Comparison of ENCODE assay signal across 15 cellular contexts in genomic region chr17:61325382-61326073, GRCh38.
DNase-seq lines count a peak whose midpoint lies in the region; ATAC-seq and TF ChIP-seq lines count a peak whose summit lies in the region.
"Had no signal": no experiment of that assay in that cellular context is flagged by ENCODE, and none has a peak within 500 bp of the region (broad histone marks: within the 10 kb centered on the region; RNA-seq: fewer than 3 reads in every experiment).

No MANE protein-coding gene starts in this region.

- H2BK5ac ChIP-seq in mesenchymal stem cell (ENCODE audit: low read depth, low read length, poor library complexity, severe bottlenecking) = no peak overlapping the region

- H3K4me2 ChIP-seq in HCT116 (ENCODE audit: low read length) = peak overlapping the region; percentile 20; the same call in 1 of the 2 replicates
- H3K4me2 ChIP-seq in mesenchymal stem cell (ENCODE audit: low read length, poor library complexity, severe bottlenecking) = no peak overlapping the region

- H3K14ac ChIP-seq in mesenchymal stem cell (ENCODE audit: low read length in 2 of 2) = peak overlapping the region; percentile 58 to 91

- H3K4me1 ChIP-seq in ACC112 (ENCODE audit: control insufficient read depth, insufficient read depth, low read length, unreplicated experiment) (peaks cover 42% of the 10 kb centered on the region), HCT116 (ENCODE audit: control insufficient read depth in 1 of 2, insufficient read depth in 2 of 2, low read length in 2 of 2) (peaks cover 7 to 16% of the 10 kb centered on the region in 2 experiments; a peak in 3 of 4 replicates), mesenchymal stem cell (ENCODE audit: control insufficient read depth, insufficient read depth, low read depth, low read length) (peaks cover 12% of the 10 kb centered on the region), thyroid gland (peaks cover 0 to 7% of the 10 kb centered on the region in 2 donors)

- no peaks in the 10 kb centered on the region for H3K27me3 ChIP-seq in ACC112 (ENCODE audit: insufficient read depth, low read length)
- H3K27me3 ChIP-seq in HCT116 (ENCODE audit: insufficient read depth, low read length) = no peaks in the 10 kb centered on the region; the same call in 1 of the 2 replicates
- H3K27me3 ChIP-seq in mesenchymal stem cell (ENCODE audit: control insufficient read depth in 1 of 2, insufficient read depth in 1 of 2, low read length in 2 of 2) = no peaks in the 10 kb centered on the region
- H3K27me3 ChIP-seq in thyroid gland = no peaks in the 10 kb centered on the region
- H3K27me3 ChIP-seq: neutrophil, stomach had no signal

- TF ChIP-seq RAD21 in HCT116 (IDR thresholded peaks at IDR 0.05; ENCODE audit: low read depth) = no peak

- no TSS peak for BruUV-seq in HCT116 (replicated peaks; lab: Mats Ljungman, UMichigan)

- H3K9me3 ChIP-seq in HCT116 (ENCODE audit: control insufficient read depth in 1 of 2, insufficient read depth in 1 of 2, low read depth in 1 of 2, low read length in 2 of 2) (no peaks in the 10 kb centered on the region), mesenchymal stem cell (ENCODE audit: control insufficient read depth, low read length) (no peaks in the 10 kb centered on the region), thyroid gland (no peaks in the 10 kb centered on the region)
- H3K9me3 ChIP-seq: neutrophil, stomach had no signal

- ATAC-seq in HCT116 = peak; percentile 29; the same call in 1 of the 2 replicates

- no peaks in the 10 kb centered on the region for H3K9me2 ChIP-seq in HCT116 (ENCODE audit: insufficient read depth)

- peak overlapping the region; percentile 91 for H2BK15ac ChIP-seq in mesenchymal stem cell (ENCODE audit: low read depth, poor library complexity, severe bottlenecking)

- H3K27ac ChIP-seq in ACC112 (ENCODE audit: low read depth, low read length) (peak overlapping the region; percentile 94), HCT116 (ENCODE audit: low read depth, low read length) (no peak overlapping the region), mesenchymal stem cell (ENCODE audit: low read length, poor library complexity, severe bottlenecking) (no peak overlapping the region), thyroid gland (no peak overlapping the region)
- H3K27ac ChIP-seq: neutrophil had no signal

- H3K4me3 ChIP-seq in ACC112 (ENCODE audit: low read depth, low read length) = peak overlapping the region; percentile 3; the same call in 1 of the 2 replicates
- H3K4me3 ChIP-seq in HCT116 (replicated peaks in 1 of 2; ENCODE audit: low read depth in 1 of 2, low read length in 2 of 2) = no peak overlapping the region
- H3K4me3 ChIP-seq in mesenchymal stem cell (ENCODE audit: insufficient read depth in 1 of 2, low read depth in 1 of 2, low read length in 2 of 2) = no peak overlapping the region
- H3K4me3 ChIP-seq in thyroid gland (replicated peaks in 1 of 3) = no peak overlapping the region
- H3K4me3 ChIP-seq: stomach had no signal

- intact Hi-C loops in HCT116 (cut with micrococcal nuclease) (no loop called here), thyroid gland (cut with DNase I) (no loop called here)

- 4% methylated on average over 2 of the region's 6 CpGs for WGBS in mesenchymal stem cell
- WGBS in thyroid gland, 2 donors = 77 to 80% methylated on average over 6 of the region's 6 CpGs

- no peak overlapping the region for H3K23ac ChIP-seq in mesenchymal stem cell (ENCODE audit: low read length in 2 of 2)

- peak overlapping the region; percentile 49 to 68 for H3K4ac ChIP-seq in mesenchymal stem cell (ENCODE audit: low read depth in 1 of 2, low read length in 2 of 2)

- H4K91ac ChIP-seq in mesenchymal stem cell (ENCODE audit: low read length) = peak overlapping the region; percentile 85

- H3K18ac ChIP-seq in mesenchymal stem cell (ENCODE audit: low read depth in 1 of 2, low read length in 2 of 2) = peak overlapping the region; percentile 40 to 98

- TF ChIP-seq POLR2A in HCT116 (IDR thresholded peaks at IDR 0.05; ENCODE audit: borderline replicate concordance, extremely low read depth, insufficient read depth, insufficient read length) (no peak), thyroid gland (IDR thresholded peaks at IDR 0.05) (no peak)

- H3K79me1 ChIP-seq in mesenchymal stem cell (replicated peaks; ENCODE audit: low read length, poor library complexity, severe bottlenecking) = no peaks in the 10 kb centered on the region

- H3K79me2 ChIP-seq in ACC112 (ENCODE audit: control insufficient read depth, insufficient read depth, low read length, unreplicated experiment) = no peaks in the 10 kb centered on the region
- no peaks in the 10 kb centered on the region for H3K79me2 ChIP-seq in HCT116 (ENCODE audit: insufficient read depth, low read length)

- TF ChIP-seq CTCF in HCT116 (IDR thresholded peaks at IDR 0.05 in 2 of 3, conservative IDR thresholded peaks at IDR 0.05 in 1 of 3; ENCODE audit: borderline replicate concordance in 1 of 3, insufficient read depth in 1 of 3, low read depth in 2 of 3, low read length in 2 of 3) (no peak), thyroid gland (IDR thresholded peaks at IDR 0.05) (no peak)

- no peaks in the 10 kb centered on the region for H3K36me3 ChIP-seq in ACC112 (ENCODE audit: insufficient read depth, low read length)
- no peaks in the 10 kb centered on the region for H3K36me3 ChIP-seq in HCT116 (ENCODE audit: control insufficient read depth in 1 of 2, insufficient read depth in 2 of 2, low read length in 2 of 2)
- no peaks in the 10 kb centered on the region for H3K36me3 ChIP-seq in mesenchymal stem cell (ENCODE audit: control insufficient read depth in 1 of 2, insufficient read depth in 2 of 2, low read depth in 1 of 2, low read length in 2 of 2)
- no peaks in the 10 kb centered on the region for H3K36me3 ChIP-seq in thyroid gland
- H3K36me3 ChIP-seq: neutrophil, stomach had no signal

- no peaks in the 10 kb centered on the region for H4K20me1 ChIP-seq in HCT116 (ENCODE audit: insufficient read depth)

- H3K9ac ChIP-seq in HCT116 (ENCODE audit: low read length) = no peak overlapping the region
- H3K9ac ChIP-seq in mesenchymal stem cell (ENCODE audit: low read length) = peak overlapping the region; percentile 4

- H2AK5ac ChIP-seq in mesenchymal stem cell (ENCODE audit: low read length, severe bottlenecking) = no peak overlapping the region

- H2BK12ac ChIP-seq in mesenchymal stem cell (ENCODE audit: low read length in 2 of 2) = peak overlapping the region; percentile 81 to 99

- DNase-seq in HCT116 (ENCODE audit: low read depth, low spot score) (no peak), astrocyte of the hippocampus (ENCODE audit: low read depth, low spot score) (peak; percentile 47), mesenchymal stem cell (peak; percentile 59), CD1c-positive myeloid dendritic cell (ENCODE audit: extremely low spot score) (no peak), NCI-H187 treated with DMSO at 0.1 percent for 48 hours (lab: John Stamatoyannopoulos, UW) (no peak), SW 1271 (lab: John Stamatoyannopoulos, UW) (no peak), thyroid gland (no peak)
- DNase-seq: CD4-positive, alpha-beta memory T cell; endodermal cell; H9; stimulated activated CD4-positive, alpha-beta T cell treated with anti-CD3 and anti-CD28 coated beads, Interleukin-2, amount 100 ng/mL, for 48 hours; stomach; T-helper 9 cell had no signal

- RAD21 ChIA-PET in HCT116 (lab: Charles Lee; ENCODE audit: low non-redundant PET in 1 of 2, low total read pairs in 2 of 2, uncharacterized antibody in 2 of 2, unreplicated experiment in 2 of 2) = no interaction called here

- peak overlapping the region; percentile 16 for H4K8ac ChIP-seq in mesenchymal stem cell (ENCODE audit: low read length)

- CTCF ChIA-PET in HCT116 (lab: Charles Lee) = no interaction called here

- POLR2A ChIA-PET in HCT116 (lab: Charles Lee) = no interaction called here

- H2AFZ ChIP-seq in ACC112 (ENCODE audit: low read length, unreplicated experiment) (peak overlapping the region; percentile 58), HCT116 (ENCODE audit: low read depth, low read length, poor library complexity, severe bottlenecking) (no peak overlapping the region), mesenchymal stem cell (ENCODE audit: low read depth, low read length) (no peak overlapping the region)

- H2BK120ac ChIP-seq in mesenchymal stem cell (ENCODE audit: low read depth, low read length) = peak overlapping the region; percentile 57

TF ChIP-seq in HCT116, 20 proteins besides CTCF, POLR2A, EP300 and RAD21:
- TF ChIP-seq SRF (IDR thresholded peaks at IDR 0.05; ENCODE audit: low read depth) = no peak
- TF ChIP-seq EZH2 (IDR thresholded peaks at IDR 0.05) = no peak
- TF ChIP-seq, protein P1, sequence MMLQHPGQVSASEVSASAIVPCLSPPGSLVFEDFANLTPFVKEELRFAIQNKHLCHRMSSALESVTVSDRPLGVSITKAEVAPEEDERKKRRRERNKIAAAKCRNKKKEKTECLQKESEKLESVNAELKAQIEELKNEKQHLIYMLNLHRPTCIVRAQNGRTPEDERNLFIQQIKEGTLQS (IDR thresholded peaks at IDR 0.05) = no peak
- no peak for TF ChIP-seq MAX (IDR thresholded peaks at IDR 0.05)
- TF ChIP-seq ZFX (IDR thresholded peaks at IDR 0.05) = no peak

Comparison
In these comparisons a context has a peak if more than half of its experiments do, and no peak if none do; other contexts are left out.
1. DNase-seq: peak in astrocyte of the hippocampus (single experiment) and mesenchymal stem cell (single experiment); none in HCT116 (single experiment), CD1c-positive myeloid dendritic cell (single experiment), NCI-H187 treated with DMSO at 0.1 percent for 48 hours (single experiment), SW 1271 (0 of 2) and thyroid gland (0 of 2).